In genomic region chr11:66008468-66009101, GRCh38 we compare ENCODE assay signal across 16 cellular contexts. TPM values are rescaled to one million over a fixed set of nuclear protein-coding genes. Genes with fewer than 3 reads are reported as not detected.
DNase-seq lines count a peak whose midpoint lies in the region; ATAC-seq, FAIRE-seq and TF ChIP-seq lines count a peak whose summit lies in the region.
"Had no signal": no experiment of that assay in that cellular context is flagged by ENCODE, and none has a peak within 500 bp of the region (broad histone marks: within the 10 kb centered on the region; RNA-seq: fewer than 3 reads in every experiment).

No MANE protein-coding gene starts in this region.

- H4K20me1 ChIP-seq in Karpas-422 (ENCODE audit: insufficient read depth, low read depth, low read length): peaks cover 12% of the 10 kb centered on the region; the same call in 1 of the 2 replicates
- H4K20me1 ChIP-seq in GM12878 (ENCODE audit: control insufficient read depth, insufficient read depth): no peaks in the 10 kb centered on the region

- intact Hi-C loops in GM12878 (cut with micrococcal nuclease; ENCODE audit: unreplicated experiment) (no loop called here), CD14-positive monocyte (cut with micrococcal nuclease) (no loop called here), left ventricle myocardium superior (cut with micrococcal nuclease) (no loop called here)

- no peak for TF ChIP-seq CTCF in GM12878 (IDR thresholded peaks at IDR 0.05 in 2 of 3, conservative IDR thresholded peaks at IDR 0.05 in 1 of 3; ENCODE audit: control insufficient read depth in 2 of 3, extremely low read depth in 1 of 3, insufficient read depth in 1 of 3, low read depth in 3 of 3, low read length in 3 of 3)
- TF ChIP-seq CTCF in nephron progenitor cell (IDR thresholded peaks at IDR 0.05): no peak
- no peak for TF ChIP-seq CTCF in CD14-positive monocyte (IDR thresholded peaks at IDR 0.05)

- FAIRE-seq in GM12878 (lab: Jason Lieb, UNC): no peak
- FAIRE-seq in GM12891 (lab: Jason Lieb, UNC): no peak

- RAD21 ChIA-PET in GM12878 (lab: Charles Lee; ENCODE audit: unreplicated experiment): no interaction called here

- POLR2A ChIA-PET in GM12878 (lab: Charles Lee): interaction anchor here (0.6 to 0.7 kb wide), 3 partner anchors 13 to 378 kb away, joined by 3 to 5 read pairs (median 4); no protein-coding TSS in a partner anchor

- CTCF ChIA-PET in GM12878 (lab: Yijun Ruan, JAX): interaction anchor here (0.7 to 1.7 kb wide), 3 partner anchors 14 to 36 kb away, joined by 3 to 8 read pairs (median 4); no protein-coding TSS in a partner anchor

- H3K9ac ChIP-seq in Karpas-422 (ENCODE audit: low read length): no peak overlapping the region
- no peak overlapping the region for H3K9ac ChIP-seq in GM12878 (ENCODE audit: control insufficient read depth, insufficient read depth, low read length)

- H3K4me3 Mint-ChIP-seq in nephron progenitor cell (no peak overlapping the region), CD14-positive monocyte (no peak overlapping the region)
- H3K4me3 Mint-ChIP-seq: CD4-positive, CD25-positive, alpha-beta regulatory T cell had no signal

- no peak for TF ChIP-seq EP300 in GM12878 (IDR thresholded peaks at IDR 0.05; ENCODE audit: borderline replicate concordance in 1 of 2, control insufficient read depth in 1 of 2, low read depth in 2 of 2, low read length in 2 of 2)

- H3K4me1 ChIP-seq in Karpas-422 (ENCODE audit: low read length) (peaks cover under 1% of the 10 kb centered on the region), GM12878 (ENCODE audit: control insufficient read depth, insufficient read depth, low read length) (peaks cover 5% of the 10 kb centered on the region; the same call in 1 of the 2 replicates)

- WGBS in GM12878 (ENCODE audit: insufficient coverage, insufficient replicate concordance, low lambda C conversion rate, missing lambda C conversion rate): 26% methylated on average over 10 of the region's 10 CpGs

- H3K4me2 ChIP-seq in Karpas-422 (ENCODE audit: low read depth, low read length, poor library complexity, severe bottlenecking): no peak overlapping the region
- no peak overlapping the region for H3K4me2 ChIP-seq in GM12878 (ENCODE audit: control insufficient read depth, insufficient read depth)

- no peak for TF ChIP-seq RAD21 in GM12878 (IDR thresholded peaks at IDR 0.05; ENCODE audit: insufficient read depth, low read depth, low read length)

- no TSS peak for BruUV-seq in GM12878 (replicated peaks; lab: Mats Ljungman, UMichigan)

- ATAC-seq in GM12878 (no peak), GM19023 (IDR thresholded peaks at IDR 0.05; ENCODE audit: unreplicated experiment) (no peak), left ventricle myocardium superior (no peak)
- ATAC-seq: gastrocnemius medialis had no signal

- H3K27me3 ChIP-seq in Karpas-422 (ENCODE audit: low read length): no peaks in the 10 kb centered on the region
- H3K27me3 ChIP-seq in GM12878 (replicated peaks in 1 of 2; ENCODE audit: control insufficient read depth in 2 of 2, insufficient read depth in 2 of 2, low read length in 1 of 2): peaks cover 3 to 7% of the 10 kb centered on the region in 2 experiments; a peak in 3 of 4 replicates

- H3K36me3 Mint-ChIP-seq in nephron progenitor cell (ENCODE audit: low read depth) (peaks cover 11% of the 10 kb centered on the region), CD14-positive monocyte (peaks cover 10 to 28% of the 10 kb centered on the region in 2 donors)
- H3K36me3 Mint-ChIP-seq: CD4-positive, CD25-positive, alpha-beta regulatory T cell had no signal

- H3K4me1 Mint-ChIP-seq in nephron progenitor cell: peaks cover 19% of the 10 kb centered on the region
- peaks cover 22% of the 10 kb centered on the region for H3K4me1 Mint-ChIP-seq in CD14-positive monocyte

- H3K27ac Mint-ChIP-seq in nephron progenitor cell (no peak overlapping the region), CD14-positive monocyte (no peak overlapping the region)
- H3K27ac Mint-ChIP-seq: activated T-helper 2 cell treated with anti-CD3 and anti-CD28 coated beads, Interferon-gamma antibody, Interleukin-2, Interleukin-4, amounts not matched to agents 10 μg/mL and 5 μg/mL and 100 μg/mL, durations not matched to agents 14 hours and 24 hours and 36 hours had no signal

- TF ChIP-seq POLR2A in GM12878 (IDR thresholded peaks at IDR 0.05; ENCODE audit: low read depth, low read length) (peak; percentile 39; the same call in 1 of the 2 replicates), GM12891 (IDR thresholded peaks at IDR 0.05; ENCODE audit: low read depth, low read length) (no peak)

- H3K36me3 ChIP-seq in Karpas-422 (ENCODE audit: insufficient read depth, low read length) (peaks cover 9% of the 10 kb centered on the region; the same call in 1 of the 2 replicates), GM12878 (ENCODE audit: control insufficient read depth in 2 of 2, insufficient read depth in 2 of 2, low read length in 1 of 2) (peaks cover 2 to 4% of the 10 kb centered on the region in 2 experiments; a peak in 1 of 4 replicates)

- H3K9me3 Mint-ChIP-seq in nephron progenitor cell (no peaks in the 10 kb centered on the region), CD14-positive monocyte (peaks cover 0 to 5% (median 2%) of the 10 kb centered on the region in 7 donors)
- H3K9me3 Mint-ChIP-seq: activated T-helper 2 cell treated with anti-CD3 and anti-CD28 coated beads, Interferon-gamma antibody, Interleukin-2, Interleukin-4, amounts not matched to agents 10 μg/mL and 5 μg/mL and 100 μg/mL, durations not matched to agents 14 hours and 24 hours and 36 hours had no signal

- no peak overlapping the region for H2AFZ ChIP-seq in Karpas-422 (ENCODE audit: low read length)
- H2AFZ ChIP-seq in GM12878 (ENCODE audit: control insufficient read depth, low read depth, low read length): no peak overlapping the region

- in situ Hi-C loops in GM12878 (cut with MboI): no loop called here

- H3K27me3 Mint-ChIP-seq in nephron progenitor cell (ENCODE audit: low read depth, poor library complexity) (peaks cover 30% of the 10 kb centered on the region), CD14-positive monocyte (ENCODE audit: low read depth in 3 of 3) (peaks cover 22 to 35% (median 34%) of the 10 kb centered on the region in 3 donors)

- H3K79me2 ChIP-seq in Karpas-422 (ENCODE audit: low read length) (peaks cover under 1% of the 10 kb centered on the region), GM12878 (ENCODE audit: control insufficient read depth, insufficient read depth, low read length) (peaks cover 3% of the 10 kb centered on the region)

- H3K9me2 ChIP-seq in Karpas-422 (replicated peaks; ENCODE audit: insufficient read depth, low read length): no peaks in the 10 kb centered on the region

- H3K9me3 ChIP-seq in Karpas-422 (ENCODE audit: low read length): no peaks in the 10 kb centered on the region
- no peaks in the 10 kb centered on the region for H3K9me3 ChIP-seq in GM12878 (replicated peaks; ENCODE audit: control insufficient read depth, insufficient read depth, low read length)
- H3K9me3 ChIP-seq: gastrocnemius medialis had no signal

- no peak overlapping the region for H3K27ac ChIP-seq in Karpas-422 (ENCODE audit: low read length)
- no peak overlapping the region for H3K27ac ChIP-seq in GM12878 (ENCODE audit: control insufficient read depth, insufficient read depth)
- H3K27ac ChIP-seq: gastrocnemius medialis had no signal

- SMC1A ChIA-PET in GM12878 (lab: Charles Lee; ENCODE audit: uncharacterized antibody, unreplicated experiment): no interaction called here

- H3K4me3 ChIP-seq in Karpas-422 (ENCODE audit: low read length): no peak overlapping the region
- H3K4me3 ChIP-seq in GM12878: no peak overlapping the region
- H3K4me3 ChIP-seq: gastrocnemius medialis had no signal

- peak; percentile 56 for DNase-seq in CD1c-positive myeloid dendritic cell (ENCODE audit: extremely low spot score)
- DNase-seq in Karpas-422: peak; percentile 52
- DNase-seq in GM12878 (ENCODE audit: low read depth, low spot score): no peak
- DNase-seq in nephron progenitor cell: peak; percentile 32
- no peak for DNase-seq in CD14-positive monocyte (ENCODE audit: low spot score)
- no peak for DNase-seq in left ventricle myocardium superior
- no peak for DNase-seq in GM12891 (ENCODE audit: insufficient read length, low spot score)
- DNase-seq: activated CD4-positive, alpha-beta T cell treated with anti-CD3 and anti-CD28 coated beads for 4 hours; CD4-positive, CD25-positive, alpha-beta regulatory T cell; gastrocnemius medialis; NCI-H1436; NK-92 treated with Interleukin-12 subunit alpha and Interleukin-12 subunit beta, amount 100 ng/mL, for 24 hours; stimulated activated CD4-positive, alpha-beta T cell treated with anti-CD3 and anti-CD28 coated beads, Interleukin-4, amount 100 ng/mL, for 24 hours; stimulated activated naive CD4-positive, alpha-beta T cell had no signal

RNA-seq across cellular contexts. Expression of gene CST6, which starts 3.2 kb away (rescaled TPM):
- not detected in 2 replicates for total RNA-seq in Karpas-422 (2014; rRNA removed; shearing (Covaris generic); ENCODE audit: low replicate concordance)
- total RNA-seq in GM12878 (2013; cell fraction: nucleolus; rRNA removed): not detected in 2 replicates
- total RNA-seq in GM12878 (2014; rRNA removed) (not detected in 2 replicates), GM12878 (2014; rRNA removed; fragmentation: Illumina TruSeq; extraction: Trizol) (not detected in 2 replicates), GM12878 (2021) (not detected in 2 replicates), left ventricle myocardium superior (not detected)
- not detected for polyA plus RNA-seq in GM12878 (2011; ENCODE audit: low read depth)
- polyA plus RNA-seq in GM12878 (2011; rRNA removed) (not detected in 2 replicates), GM12878 (2014; fragmentation: Illumina TruSeq; extraction: Trizol) (not detected in 2 replicates), GM12878 (2014; fragmentation: Nextera tagmentation; extraction: Ambion mirVana) (not detected), GM12878 (2014; rRNA removed) (0.19 TPM in 1 of 2 replicates, not detected in the other), GM12878 (2016; fragmentation: Nextera tagmentation; extraction: Ambion mirVana) (not detected), CD14-positive monocyte (under 1 TPM in 1 of 2 donors, not detected in 1; 0.41 TPM)
- polyA plus RNA-seq in GM12878 (2011; cell fraction: cytosol; rRNA removed): not detected in 2 replicates
- polyA plus RNA-seq in GM12878 (2011; cell fraction: nucleus; rRNA removed): not detected in 2 replicates
- polyA plus RNA-seq in GM12878 (2012): not detected in 2 replicates
- polyA minus RNA-seq in GM12878 (2011; rRNA and poly(A)+ RNA removed): not detected in 2 replicates
- not detected in 2 replicates for polyA minus RNA-seq in GM12878 (2011; cell fraction: cytosol; rRNA and poly(A)+ RNA removed)
- not detected in 2 replicates for polyA minus RNA-seq in GM12878 (2011; cell fraction: nucleus; rRNA and poly(A)+ RNA removed)
- not detected for polyA plus RNA-seq in GM12891 (2012; ENCODE audit: low read depth, missing spikeins)
- total RNA-seq: CD4-positive, CD25-positive, alpha-beta regulatory T cell had no signal
- polyA plus RNA-seq: CD4-positive, CD25-positive, alpha-beta regulatory T cell had no signal

RNA-seq across cellular contexts. Expression of gene BANF1, which starts 6.3 kb away (rescaled TPM):
- 44.3 and 84.2 TPM in 2 replicates for total RNA-seq in Karpas-422 (2014; rRNA removed; shearing (Covaris generic); ENCODE audit: low replicate concordance)
- 6.4 and 7.2 TPM in 2 replicates for total RNA-seq in GM12878 (2013; cell fraction: nucleolus; rRNA removed)
- 95.5 and 105 TPM in 2 replicates for total RNA-seq in GM12878 (2014; rRNA removed)
- total RNA-seq in GM12878 (2014; rRNA removed; fragmentation: Illumina TruSeq; extraction: Trizol): 98.4 and 99.0 TPM in 2 replicates
- total RNA-seq in GM12878 (2021): 235 and 248 TPM in 2 replicates
- 281 TPM for polyA plus RNA-seq in GM12878 (2011; ENCODE audit: low read depth)
- 101 and 191 TPM in 2 replicates for polyA plus RNA-seq in GM12878 (2011; rRNA removed)
- polyA plus RNA-seq in GM12878 (2011; cell fraction: cytosol; rRNA removed): 197 and 281 TPM in 2 replicates
- polyA plus RNA-seq in GM12878 (2011; cell fraction: nucleus; rRNA removed): 110 and 117 TPM in 2 replicates
- 126 and 161 TPM in 2 replicates for polyA plus RNA-seq in GM12878 (2012)
- polyA plus RNA-seq in GM12878 (2014; fragmentation: Illumina TruSeq; extraction: Trizol): 305 and 358 TPM in 2 replicates
- 100 to 1,000 TPM; 501 to 574 TPM for polyA plus RNA-seq in GM12878 (2014; fragmentation: Nextera tagmentation; extraction: Ambion mirVana)
- 182 and 194 TPM in 2 replicates for polyA plus RNA-seq in GM12878 (2014; rRNA removed)
- 100 to 1,000 TPM; 391 to 421 TPM for polyA plus RNA-seq in GM12878 (2016; fragmentation: Nextera tagmentation; extraction: Ambion mirVana)
- polyA minus RNA-seq in GM12878 (2011; rRNA and poly(A)+ RNA removed): 51.6 and 84.8 TPM in 2 replicates
- polyA minus RNA-seq in GM12878 (2011; cell fraction: cytosol; rRNA and poly(A)+ RNA removed): 27.8 and 45.1 TPM in 2 replicates
- polyA minus RNA-seq in GM12878 (2011; cell fraction: nucleus; rRNA and poly(A)+ RNA removed): 22.6 and 34.1 TPM in 2 replicates
- 100 to 1,000 TPM; 142 to 175 TPM for polyA plus RNA-seq in CD14-positive monocyte
- total RNA-seq in left ventricle myocardium superior: 238 TPM
- 206 TPM for polyA plus RNA-seq in GM12891 (2012; ENCODE audit: low read depth, missing spikeins)

RNA-seq across cellular contexts. Expression of gene EIF1AD, which starts 6.6 kb away (rescaled TPM):
- total RNA-seq in Karpas-422 (2014; rRNA removed; shearing (Covaris generic); ENCODE audit: low replicate concordance): 39.4 and 57.0 TPM in 2 replicates
- total RNA-seq in GM12878 (2013; cell fraction: nucleolus; rRNA removed): 29.0 and 30.3 TPM in 2 replicates
- total RNA-seq in GM12878 (2014; rRNA removed): 36.7 and 39.3 TPM in 2 replicates
- total RNA-seq in GM12878 (2014; rRNA removed; fragmentation: Illumina TruSeq; extraction: Trizol): 29.2 and 31.7 TPM in 2 replicates
- 40.5 and 42.3 TPM in 2 replicates for total RNA-seq in GM12878 (2021)
- polyA plus RNA-seq in GM12878 (2011; ENCODE audit: low read depth): 22.6 TPM
- polyA plus RNA-seq in GM12878 (2011; rRNA removed): 33.5 and 44.8 TPM in 2 replicates
- 54.1 and 57.2 TPM in 2 replicates for polyA plus RNA-seq in GM12878 (2011; cell fraction: cytosol; rRNA removed)
- polyA plus RNA-seq in GM12878 (2011; cell fraction: nucleus; rRNA removed): 34.4 and 36.8 TPM in 2 replicates
- 25.9 and 27.3 TPM in 2 replicates for polyA plus RNA-seq in GM12878 (2012)
- 40.1 and 45.5 TPM in 2 replicates for polyA plus RNA-seq in GM12878 (2014; fragmentation: Illumina TruSeq; extraction: Trizol)
- polyA plus RNA-seq in GM12878 (2014; fragmentation: Nextera tagmentation; extraction: Ambion mirVana): 10 to 100 TPM; 51.5 to 56.8 TPM
- polyA plus RNA-seq in GM12878 (2014; rRNA removed): 31.4 and 31.6 TPM in 2 replicates
- 10 to 100 TPM; 33.0 to 35.5 TPM for polyA plus RNA-seq in GM12878 (2016; fragmentation: Nextera tagmentation; extraction: Ambion mirVana)
- polyA minus RNA-seq in GM12878 (2011; rRNA and poly(A)+ RNA removed): 54.8 and 60.3 TPM in 2 replicates
- polyA minus RNA-seq in GM12878 (2011; cell fraction: cytosol; rRNA and poly(A)+ RNA removed): 20.0 and 20.2 TPM in 2 replicates
- 17.4 and 25.6 TPM in 2 replicates for polyA minus RNA-seq in GM12878 (2011; cell fraction: nucleus; rRNA and poly(A)+ RNA removed)
- 10 to 100 TPM; 16.4 to 18.2 TPM for polyA plus RNA-seq in CD14-positive monocyte
- total RNA-seq in left ventricle myocardium superior: 22.8 TPM
- 20.3 TPM for polyA plus RNA-seq in GM12891 (2012; ENCODE audit: low read depth, missing spikeins)

RNA-seq across cellular contexts. Expression of gene CATSPER1, which starts 17.7 kb away (rescaled TPM):
- not detected in 2 replicates for total RNA-seq in Karpas-422 (2014; rRNA removed; shearing (Covaris generic); ENCODE audit: low replicate concordance)
- total RNA-seq in GM12878 (2013; cell fraction: nucleolus; rRNA removed): not detected in 2 replicates
- total RNA-seq in GM12878 (2014; rRNA removed): not detected in 2 replicates
- not detected in 2 replicates for total RNA-seq in GM12878 (2014; rRNA removed; fragmentation: Illumina TruSeq; extraction: Trizol)
- total RNA-seq in GM12878 (2021): not detected in 2 replicates
- not detected for polyA plus RNA-seq in GM12878 (2011; ENCODE audit: low read depth)
- polyA plus RNA-seq in GM12878 (2011; rRNA removed): 0.05 TPM in 1 of 2 replicates, not detected in the other
- 0.04 TPM in 1 of 2 replicates, not detected in the other for polyA plus RNA-seq in GM12878 (2011; cell fraction: cytosol; rRNA removed)
- polyA plus RNA-seq in GM12878 (2011; cell fraction: nucleus; rRNA removed): not detected in 2 replicates
- polyA plus RNA-seq in GM12878 (2012): not detected in 2 replicates
- not detected in 2 replicates for polyA plus RNA-seq in GM12878 (2014; fragmentation: Illumina TruSeq; extraction: Trizol)
- polyA plus RNA-seq in GM12878 (2014; fragmentation: Nextera tagmentation; extraction: Ambion mirVana): under 1 TPM in 1 of 2 experiments, not detected in 1; 0.02 TPM
- polyA plus RNA-seq in GM12878 (2014; rRNA removed): not detected in 2 replicates
- not detected for polyA plus RNA-seq in GM12878 (2016; fragmentation: Nextera tagmentation; extraction: Ambion mirVana)
- polyA minus RNA-seq in GM12878 (2011; rRNA and poly(A)+ RNA removed): 0.21 TPM in 1 of 2 replicates, not detected in the other
- polyA minus RNA-seq in GM12878 (2011; cell fraction: cytosol; rRNA and poly(A)+ RNA removed): not detected in 2 replicates
- not detected in 2 replicates for polyA minus RNA-seq in GM12878 (2011; cell fraction: nucleus; rRNA and poly(A)+ RNA removed)
- 10 to 100 TPM; 22.0 to 24.1 TPM for polyA plus RNA-seq in CD14-positive monocyte
- not detected for total RNA-seq in left ventricle myocardium superior
- polyA plus RNA-seq in GM12891 (2012; ENCODE audit: low read depth, missing spikeins): not detected
- total RNA-seq: CD4-positive, CD25-positive, alpha-beta regulatory T cell; gastrocnemius medialis had no signal
- polyA plus RNA-seq: CD4-positive, CD25-positive, alpha-beta regulatory T cell had no signal

RNA-seq across cellular contexts. Expression of gene GAL3ST3, which starts 40.4 kb away (rescaled TPM):
- total RNA-seq in Karpas-422 (2014; rRNA removed; shearing (Covaris generic); ENCODE audit: low replicate concordance): not detected in 2 replicates
- total RNA-seq in GM12878 (2013; cell fraction: nucleolus; rRNA removed): not detected in 2 replicates
- not detected in 2 replicates for total RNA-seq in GM12878 (2014; rRNA removed)
- not detected in 2 replicates for total RNA-seq in GM12878 (2014; rRNA removed; fragmentation: Illumina TruSeq; extraction: Trizol)
- total RNA-seq in GM12878 (2021): not detected in 2 replicates
- not detected for polyA plus RNA-seq in GM12878 (2011; ENCODE audit: low read depth)
- not detected in 2 replicates for polyA plus RNA-seq in GM12878 (2011; rRNA removed)
- not detected in 2 replicates for polyA plus RNA-seq in GM12878 (2011; cell fraction: cytosol; rRNA removed)
- 0.10 TPM in 1 of 2 replicates, not detected in the other for polyA plus RNA-seq in GM12878 (2011; cell fraction: nucleus; rRNA removed)
- polyA plus RNA-seq in GM12878 (2012): not detected in 2 replicates
- polyA plus RNA-seq in GM12878 (2014; fragmentation: Illumina TruSeq; extraction: Trizol): not detected in 2 replicates
- not detected for polyA plus RNA-seq in GM12878 (2014; fragmentation: Nextera tagmentation; extraction: Ambion mirVana)
- 0.06 and 0.15 TPM in 2 replicates for polyA plus RNA-seq in GM12878 (2014; rRNA removed)
- under 1 TPM in 1 of 2 experiments, not detected in 1; 0.12 TPM for polyA plus RNA-seq in GM12878 (2016; fragmentation: Nextera tagmentation; extraction: Ambion mirVana)
- not detected in 2 replicates for polyA minus RNA-seq in GM12878 (2011; rRNA and poly(A)+ RNA removed)
- not detected in 2 replicates for polyA minus RNA-seq in GM12878 (2011; cell fraction: cytosol; rRNA and poly(A)+ RNA removed)
- not detected in 2 replicates for polyA minus RNA-seq in GM12878 (2011; cell fraction: nucleus; rRNA and poly(A)+ RNA removed)
- polyA plus RNA-seq in CD14-positive monocyte: not detected
- total RNA-seq in left ventricle myocardium superior: 3.5 TPM
- polyA plus RNA-seq in GM12891 (2012; ENCODE audit: low read depth, missing spikeins): 0.10 TPM
- total RNA-seq: CD4-positive, CD25-positive, alpha-beta regulatory T cell had no signal
- polyA plus RNA-seq: CD4-positive, CD25-positive, alpha-beta regulatory T cell had no signal

Comparison
In these comparisons a context has a peak if more than half of its experiments do, and no peak if none do; other contexts are left out.
1. DNase-seq: peak in CD1c-positive myeloid dendritic cell (single experiment), Karpas-422 (single experiment) and nephron progenitor cell (single experiment); none in GM12878 (single experiment), CD14-positive monocyte (single experiment), left ventricle myocardium superior (single experiment) and GM12891 (single experiment).